Comparison of ENCODE assay signal across 1 cellular context in genomic region chr9:112864413-112864812, GRCh38.
TF ChIP-seq lines count a peak whose summit lies in the region.

No MANE protein-coding gene starts in this region.

TF ChIP-seq in H1, 55 proteins besides CTCF, POLR2A, EP300 and RAD21 (continued from another document):
- TF ChIP-seq CHD7 (IDR thresholded peaks at IDR 0.05; ENCODE audit: insufficient replicate concordance, low read length): no peak
- TF ChIP-seq TAF7 (optimal IDR thresholded peaks at IDR 0.05; ENCODE audit: borderline replicate concordance, low read depth, low read length): no peak
- TF ChIP-seq HDAC6 (IDR thresholded peaks at IDR 0.05; ENCODE audit: low read depth, low read length): no peak
- 0 out of 2 replicates have a peak, but pooled peaks have one; percentile 22 for TF ChIP-seq MAX (IDR thresholded peaks at IDR 0.05)
- TF ChIP-seq GTF2F1 (IDR thresholded peaks at IDR 0.05; ENCODE audit: borderline replicate concordance, low read depth, low read length): no peak
- no peak for TF ChIP-seq RFX5 (IDR thresholded peaks at IDR 0.05; ENCODE audit: borderline replicate concordance, low read depth, low read length)
TF ChIP-seq in H1: peak in this region for 1.
